Comparison of ENCODE assay signal across 8 cellular contexts in the genomic region with DNA sequence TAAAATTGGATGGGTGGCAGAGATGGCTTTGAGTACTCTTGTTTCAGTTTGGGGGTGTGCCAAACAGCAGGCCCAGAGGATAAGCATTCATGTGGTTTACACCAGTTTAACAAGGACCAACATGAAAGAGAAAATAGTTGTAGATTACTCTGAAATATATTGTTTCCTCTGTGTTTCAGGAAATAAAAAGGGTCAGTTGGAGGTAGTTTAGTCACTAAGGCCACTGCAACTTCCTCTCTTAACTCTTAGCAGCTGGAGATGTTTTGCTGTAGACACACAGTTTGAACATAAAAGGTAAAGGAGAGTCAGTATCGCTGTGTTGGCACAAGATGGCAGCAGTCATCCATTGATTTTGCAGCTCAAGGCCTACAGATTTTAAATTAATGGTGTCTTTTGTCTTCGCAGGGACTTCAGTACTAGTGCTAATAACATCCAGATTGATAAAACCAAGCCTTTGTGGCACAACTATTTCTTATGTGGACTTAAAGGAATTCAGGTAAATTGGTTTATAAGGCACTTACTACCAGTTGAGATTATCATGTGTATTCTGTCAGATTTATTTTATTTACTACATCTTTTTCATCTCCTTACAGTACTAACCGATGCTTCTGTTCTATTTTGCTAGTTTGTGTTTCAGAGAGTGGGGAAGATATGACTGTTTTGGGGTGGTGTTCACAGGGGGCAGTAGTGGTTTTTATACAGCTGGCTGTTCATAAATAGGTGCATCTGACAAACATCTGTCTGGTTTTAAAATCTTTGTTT.
DNase-seq lines count a peak whose midpoint lies in the region; ATAC-seq and TF ChIP-seq lines count a peak whose summit lies in the region.

No MANE protein-coding gene starts in this region.

- peaks cover 25% of the 10 kb centered on the region for H3K4me1 Mint-ChIP-seq in activated CD8-positive, alpha-beta memory T cell treated with anti-CD3 and anti-CD28 coated beads, Interleukin-2, amount 10 ng/mL, durations not matched to agents 7 days and 5 days
- peaks cover 30% of the 10 kb centered on the region for H3K4me1 Mint-ChIP-seq in nephron progenitor cell

- CTCF ChIA-PET in activated CD8-positive, alpha-beta memory T cell treated with anti-CD3 and anti-CD28 coated beads, Interleukin-2, amount 10 ng/mL, durations not matched to agents 7 days and 5 days (lab: Charles Lee): interaction anchor here (0.6 to 3.7 kb wide), 17 partner anchors 9 to 1026 kb away, joined by 3 to 53 read pairs (median 4); a partner anchor contains a TSS

- H3K4me2 ChIP-seq in fibroblast of lung (ENCODE audit: extremely low read depth, insufficient read depth, low read length): peak overlapping the region; percentile 30

- H3K9me3 ChIP-seq in fibroblast of lung (ENCODE audit: control insufficient read depth, insufficient read depth, low read depth, low read length) (no peaks in the 10 kb centered on the region), upper lobe of right lung (no peaks in the 10 kb centered on the region)

- intact Hi-C loops in upper lobe of right lung (cut with DNase I): loop anchor here (10.0 kb wide), 1 partner anchor 179 kb away; no protein-coding TSS in a partner anchor

- no peaks in the 10 kb centered on the region for H3K79me2 ChIP-seq in fibroblast of lung (ENCODE audit: control insufficient read depth, insufficient read depth, low read length)

- no peaks in the 10 kb centered on the region for H3K36me3 ChIP-seq in fibroblast of lung (ENCODE audit: control insufficient read depth, insufficient read depth, low read length)
- H3K36me3 ChIP-seq in upper lobe of right lung: peaks cover 14% of the 10 kb centered on the region

- H4K20me1 ChIP-seq in fibroblast of lung (ENCODE audit: control insufficient read depth, extremely low read depth, insufficient read depth, low read length): no peaks in the 10 kb centered on the region

- H3K27me3 Mint-ChIP-seq in activated CD8-positive, alpha-beta memory T cell treated with anti-CD3 and anti-CD28 coated beads, Interleukin-2, amount 10 ng/mL, durations not matched to agents 7 days and 5 days: no peaks in the 10 kb centered on the region
- peaks cover 3% of the 10 kb centered on the region for H3K27me3 Mint-ChIP-seq in nephron progenitor cell (ENCODE audit: low read depth, poor library complexity)

- peak overlapping the region; percentile 74 for H3K27ac Mint-ChIP-seq in activated CD8-positive, alpha-beta memory T cell treated with anti-CD3 and anti-CD28 coated beads, Interleukin-2, amount 10 ng/mL, durations not matched to agents 7 days and 5 days
- H3K27ac Mint-ChIP-seq in nephron progenitor cell: peak overlapping the region; percentile 3

- no peak overlapping the region for H3K4me3 Mint-ChIP-seq in activated CD8-positive, alpha-beta memory T cell treated with anti-CD3 and anti-CD28 coated beads, Interleukin-2, amount 10 ng/mL, durations not matched to agents 7 days and 5 days
- no peak overlapping the region for H3K4me3 Mint-ChIP-seq in nephron progenitor cell

- DNase-seq in COLO829 (ENCODE audit: low spot score) (peak; percentile 26), GM19238 (ENCODE audit: insufficient read length, low spot score) (peak; percentile 14), NCI-H82 treated with DMSO at 0.1 percent for 48 hours (lab: John Stamatoyannopoulos, UW; ENCODE audit: unreplicated experiment) (peak; percentile 82), fibroblast of lung (ENCODE audit: low read depth in 2 of 2) (peak; percentile 76 to 94), nephron progenitor cell (peak; percentile 54), upper lobe of right lung (no peak)
- DNase-seq in activated CD8-positive, alpha-beta memory T cell treated with anti-CD3 and anti-CD28 coated beads, Interleukin-2, amount 10 ng/mL, durations not matched to agents 7 days and 5 days: peak; percentile 74

- H3K9me3 Mint-ChIP-seq in activated CD8-positive, alpha-beta memory T cell treated with anti-CD3 and anti-CD28 coated beads, Interleukin-2, amount 10 ng/mL, durations not matched to agents 7 days and 5 days (ENCODE audit: low read depth): no peaks in the 10 kb centered on the region
- H3K9me3 Mint-ChIP-seq in nephron progenitor cell: no peaks in the 10 kb centered on the region

- peak overlapping the region; percentile 22 for H3K27ac ChIP-seq in fibroblast of lung (ENCODE audit: insufficient read depth, low read length)
- no peak overlapping the region for H3K27ac ChIP-seq in upper lobe of right lung

- no peak overlapping the region for H3K4me3 ChIP-seq in fibroblast of lung (replicated peaks in 1 of 4; ENCODE audit: control extremely low read depth in 1 of 4, insufficient read depth in 1 of 4, low read depth in 3 of 4, low read length in 4 of 4)
- no peak overlapping the region for H3K4me3 ChIP-seq in upper lobe of right lung

- H2AFZ ChIP-seq in fibroblast of lung (ENCODE audit: low read length): no peak overlapping the region

- H3K9ac ChIP-seq in fibroblast of lung (ENCODE audit: insufficient read depth, low read length): no peak overlapping the region

- H3K4me1 ChIP-seq in fibroblast of lung (ENCODE audit: control insufficient read depth, extremely low read depth, insufficient read depth, low read length) (peaks cover 12% of the 10 kb centered on the region), upper lobe of right lung (peaks cover 7% of the 10 kb centered on the region)

- ATAC-seq in HG03354 (IDR thresholded peaks at IDR 0.05; ENCODE audit: poor library complexity, severe bottlenecking, unreplicated experiment) (peak; percentile 94), upper lobe of right lung (peak; percentile 89)
- ATAC-seq in activated CD8-positive, alpha-beta memory T cell treated with anti-CD3 and anti-CD28 coated beads, Interleukin-2, amount 10 ng/mL, durations not matched to agents 7 days and 5 days: peak; percentile 94

- TF ChIP-seq CTCF in fibroblast of lung (conservative IDR thresholded peaks at IDR 0.05 in 1 of 2, IDR thresholded peaks at IDR 0.05 in 1 of 2; ENCODE audit: low read depth in 1 of 2, low read length in 2 of 2) (peak; percentile 78 to 84), nephron progenitor cell (IDR thresholded peaks at IDR 0.05) (peak; percentile 75), upper lobe of right lung (IDR thresholded peaks at IDR 0.05) (peak; percentile 75)

- H3K36me3 Mint-ChIP-seq in activated CD8-positive, alpha-beta memory T cell treated with anti-CD3 and anti-CD28 coated beads, Interleukin-2, amount 10 ng/mL, durations not matched to agents 7 days and 5 days: peaks cover 33% of the 10 kb centered on the region
- H3K36me3 Mint-ChIP-seq in nephron progenitor cell (ENCODE audit: low read depth): peaks cover 26% of the 10 kb centered on the region

- no peaks in the 10 kb centered on the region for H3K27me3 ChIP-seq in fibroblast of lung (ENCODE audit: control insufficient read depth, insufficient read depth, low read length)
- no peaks in the 10 kb centered on the region for H3K27me3 ChIP-seq in upper lobe of right lung
